ENCODE assay signal across 8 cellular contexts in genomic region chr19:19822148-19822429, GRCh38. TPM values are rescaled to one million over a fixed set of nuclear protein-coding genes. Genes with fewer than 3 reads are reported as not detected.
DNase-seq lines count a peak whose midpoint lies in the region; ATAC-seq and TF ChIP-seq lines count a peak whose summit lies in the region.

No MANE protein-coding gene starts in this region.

- H3K36me3 ChIP-seq in A673 (ENCODE audit: insufficient read depth, low read length, poor library complexity, severe bottlenecking) = peaks cover 17% of the 10 kb centered on the region
- H3K36me3 ChIP-seq in HUES64 (ENCODE audit: insufficient read depth, low read length) = peaks cover 3% of the 10 kb centered on the region; the same call in 1 of the 2 replicates
- no peaks in the 10 kb centered on the region for H3K36me3 ChIP-seq in breast epithelium
- no peaks in the 10 kb centered on the region for H3K36me3 ChIP-seq in mucosa of descending colon (ENCODE audit: low read depth)

- H3K4me1 ChIP-seq in A673 (ENCODE audit: insufficient read depth, low read length, poor library complexity, severe bottlenecking) (no peaks in the 10 kb centered on the region), HUES64 (ENCODE audit: insufficient read depth, low read length) (0 out of 2 replicates have a peak, but pooled peaks cover 2% of the 10 kb centered on the region), breast epithelium (no peaks in the 10 kb centered on the region), mucosa of descending colon (ENCODE audit: low read depth) (peaks cover 7% of the 10 kb centered on the region)

- peak overlapping the region; percentile 57 for H3K9ac ChIP-seq in HUES64 (ENCODE audit: low read depth, low read length)

- POLR2A ChIA-PET in A673 (lab: Charles Lee; ENCODE audit: low non-redundant PET) = interaction anchor here (0.7 kb wide), 1 partner anchor 89 kb away, joined by 3 read pairs; no protein-coding TSS in a partner anchor

- no peak for ATAC-seq in mucosa of descending colon

- BruUV-seq in A673 (replicated peaks; lab: Mats Ljungman, UMichigan) = TSS peak; percentile 98

- CTCF ChIA-PET in A673 (lab: Charles Lee) = no interaction called here

- TF ChIP-seq POLR2A in breast epithelium (IDR thresholded peaks at IDR 0.05) = no peak

- peak overlapping the region; percentile 80 for H3K4me3 ChIP-seq in A673 (ENCODE audit: low read depth, low read length, poor library complexity, severe bottlenecking)
- peak overlapping the region; percentile 99 for H3K4me3 ChIP-seq in HUES64 (ENCODE audit: low read length)
- H3K4me3 ChIP-seq in breast epithelium = peak overlapping the region; percentile 69 to 85 (median 70)
- peak overlapping the region; percentile 67 for H3K4me3 ChIP-seq in mucosa of descending colon

- peak overlapping the region; percentile 95 for H3K27ac ChIP-seq in A673 (ENCODE audit: low read depth, low read length, poor library complexity, severe bottlenecking)
- no peak overlapping the region for H3K27ac ChIP-seq in HUES64 (ENCODE audit: low read depth, low read length)
- H3K27ac ChIP-seq in breast epithelium = peak overlapping the region; percentile 78 to 96

- DNase-seq in A673 (ENCODE audit: low spot score) (peak; percentile 11), breast epithelium (ENCODE audit: low spot score in 2 of 2) (no peak), mucosa of descending colon (peak in 1 of 3 donors; percentile 19), midbrain (lab: John Stamatoyannopoulos, UW) (no peak), NCI-H1105 treated with DMSO at 0.1 percent for 48 hours (lab: John Stamatoyannopoulos, UW) (no peak), COR-L47 (lab: John Stamatoyannopoulos, UW) (no peak), DMS153 (lab: John Stamatoyannopoulos, UW) (no peak)

- TF ChIP-seq CTCF in A673 (conservative IDR thresholded peaks at IDR 0.05; ENCODE audit: low read depth, low read length) (no peak), breast epithelium (IDR thresholded peaks at IDR 0.05) (no peak), mucosa of descending colon (IDR thresholded peaks at IDR 0.05) (no peak)

- WGBS in HUES64 = 67% methylated on average over 4 of the region's 6 CpGs

- intact Hi-C loops in A673 (cut with micrococcal nuclease; ENCODE audit: unreplicated experiment) = no loop called here
- intact Hi-C loops in breast epithelium (cut with DNase I; ENCODE audit: low total_unique reads) = no loop called here
- intact Hi-C loops in mucosa of descending colon (cut with DNase I, micrococcal nuclease) = loop anchor here in 1 of 2 donors (5.0 kb wide), 1 partner anchor 45 kb away; the partner anchor contains the start of gene ZNF253

- peaks cover 23% of the 10 kb centered on the region for H3K9me3 ChIP-seq in A673 (ENCODE audit: low read depth, low read length, poor library complexity, severe bottlenecking)
- H3K9me3 ChIP-seq in HUES64 (ENCODE audit: insufficient read depth, low read depth, low read length) = no peaks in the 10 kb centered on the region
- no peaks in the 10 kb centered on the region for H3K9me3 ChIP-seq in breast epithelium
- H3K9me3 ChIP-seq in mucosa of descending colon = peaks cover 53% of the 10 kb centered on the region

- H3K27me3 ChIP-seq in A673 (replicated peaks; ENCODE audit: insufficient read depth, low read depth, low read length, poor library complexity) (no peaks in the 10 kb centered on the region), HUES64 (ENCODE audit: insufficient read depth, low read length) (no peaks in the 10 kb centered on the region), breast epithelium (no peaks in the 10 kb centered on the region)

RNA-seq across cellular contexts. Expression of gene ZNF506, which starts 0.5 kb away (rescaled TPM):
- total RNA-seq in A673 (2021) (13.7 and 14.7 TPM in 2 replicates), breast epithelium (10 to 100 TPM; 35.2 to 57.8 (median 41.0) TPM), mucosa of descending colon (10 to 100 TPM; 18.4 to 31.7 (median 25.7) TPM)
- 7.3 TPM for polyA plus RNA-seq in HUES64 (2013, experiment 1 of 2)
- 6.2 TPM for polyA plus RNA-seq in HUES64 (2013, experiment 2 of 2)

RNA-seq across cellular contexts. Expression of gene ZNF253, which starts 43.6 kb away (rescaled TPM):
- 10.0 and 13.7 TPM in 2 replicates for total RNA-seq in A673 (2021)
- 16.5 TPM for polyA plus RNA-seq in HUES64 (2013, experiment 1 of 2)
- 20.2 TPM for polyA plus RNA-seq in HUES64 (2013, experiment 2 of 2)
- total RNA-seq in breast epithelium = 10 to 100 TPM in 2 of 3 donors, 1 to 10 TPM in 1; 6.4 to 25.6 (median 12.8) TPM
- total RNA-seq in mucosa of descending colon = 10 to 100 TPM in 1 of 3 donors, 1 to 10 TPM in 2; 7.8 to 11.9 (median 9.4) TPM
